In the genomic region with DNA sequence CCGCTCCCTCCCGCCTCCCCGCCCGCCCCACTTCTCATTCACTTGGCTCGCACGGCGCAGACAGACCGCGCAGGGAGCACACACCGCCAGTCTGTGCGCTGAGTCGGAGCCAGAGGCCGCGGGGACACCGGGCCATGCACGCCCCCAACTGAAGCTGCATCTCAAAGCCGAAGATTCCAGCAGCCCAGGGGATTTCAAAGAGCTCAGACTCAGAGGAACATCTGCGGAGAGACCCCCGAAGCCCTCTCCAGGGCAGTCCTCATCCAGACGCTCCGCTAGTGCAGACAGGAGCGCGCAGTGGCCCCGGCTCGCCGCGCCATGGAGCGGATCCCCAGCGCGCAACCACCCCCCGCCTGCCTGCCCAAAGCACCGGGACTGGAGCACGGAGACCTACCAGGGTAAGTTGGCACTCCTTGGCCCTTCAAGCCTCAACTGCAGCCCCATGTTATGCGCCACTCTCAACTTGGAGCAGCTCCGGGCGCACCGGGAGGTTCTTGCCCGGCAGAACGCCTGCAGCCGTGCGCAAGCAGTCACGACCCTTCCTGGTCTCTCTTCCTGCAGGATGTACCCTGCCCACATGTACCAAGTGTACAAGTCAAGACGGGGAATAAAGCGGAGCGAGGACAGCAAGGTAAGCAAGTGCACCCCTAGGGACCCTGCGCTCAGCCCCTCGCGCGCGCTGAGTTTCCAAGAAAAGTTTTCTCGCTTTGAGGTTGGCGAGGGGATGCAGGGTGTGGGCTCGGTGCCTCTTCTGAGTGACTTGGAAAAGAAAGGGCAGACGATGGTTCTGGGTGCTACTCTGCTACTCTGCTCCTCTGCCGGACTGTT, we compare ENCODE assay signal across 1 cellular context.
A peak's percentile ranks its signal among the peaks of the same experiment; 100 is the strongest.
TF ChIP-seq lines count a peak whose summit lies in the region.

A gene (plus strand): TSS at position 37 of the 828 bp plus-strand sequence. CDS start 282 bp downstream, at position 319.

TF ChIP-seq in H1, 55 proteins besides CTCF, POLR2A, EP300 and RAD21 (continued from another document):
- TF ChIP-seq, protein P1, sequence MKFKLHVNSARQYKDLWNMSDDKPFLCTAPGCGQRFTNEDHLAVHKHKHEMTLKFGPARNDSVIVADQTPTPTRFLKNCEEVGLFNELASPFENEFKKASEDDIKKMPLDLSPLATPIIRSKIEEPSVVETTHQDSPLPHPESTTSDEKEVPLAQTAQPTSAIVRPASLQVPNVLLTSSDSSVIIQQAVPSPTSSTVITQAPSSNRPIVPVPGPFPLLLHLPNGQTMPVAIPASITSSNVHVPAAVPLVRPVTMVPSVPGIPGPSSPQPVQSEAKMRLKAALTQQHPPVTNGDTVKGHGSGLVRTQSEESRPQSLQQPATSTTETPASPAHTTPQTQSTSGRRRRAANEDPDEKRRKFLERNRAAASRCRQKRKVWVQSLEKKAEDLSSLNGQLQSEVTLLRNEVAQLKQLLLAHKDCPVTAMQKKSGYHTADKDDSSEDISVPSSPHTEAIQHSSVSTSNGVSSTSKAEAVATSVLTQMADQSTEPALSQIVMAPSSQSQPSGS (IDR thresholded peaks at IDR 0.05; ENCODE audit: low read length), result no peak
- TF ChIP-seq TCF12 (IDR thresholded peaks at IDR 0.05; ENCODE audit: low read depth, low read length) (no peak), POU5F1 (IDR thresholded peaks at IDR 0.05; ENCODE audit: low read depth, low read length) (no peak), CBX5 (IDR thresholded peaks at IDR 0.05; ENCODE audit: low read depth, low read length) (no peak), KDM4A (IDR thresholded peaks at IDR 0.05; ENCODE audit: low read depth, low read length, severe bottlenecking) (peak; percentile 91), CHD1 (IDR thresholded peaks at IDR 0.05; ENCODE audit: low read depth, low read length) (no peak), SIX5 (IDR thresholded peaks at IDR 0.05; ENCODE audit: low read depth, low read length) (no peak), HDAC2 (IDR thresholded peaks at IDR 0.05; ENCODE audit: borderline replicate concordance in 1 of 2, low read depth in 2 of 2, low read length in 2 of 2) (no peak), YY1 (IDR thresholded peaks at IDR 0.05; ENCODE audit: low read depth, low read length) (no peak), EZH2 (IDR thresholded peaks at IDR 0.05; ENCODE audit: low read depth, low read length, severe bottlenecking) (peak; percentile 75), ASH2L (IDR thresholded peaks at IDR 0.05; ENCODE audit: low read length) (peak; percentile 75), MAFK (IDR thresholded peaks at IDR 0.05; ENCODE audit: low read depth, low read length) (no peak), SUZ12 (IDR thresholded peaks at IDR 0.05; ENCODE audit: low read length) (peak; percentile 72), JUN (IDR thresholded peaks at IDR 0.05; ENCODE audit: low read depth, low read length) (no peak), RBBP5 (IDR thresholded peaks at IDR 0.05; ENCODE audit: borderline replicate concordance, low read depth, low read length) (0 out of 2 replicates have a peak, but pooled peaks have one; percentile 27), SIRT6 (IDR thresholded peaks at IDR 0.05; ENCODE audit: low read length) (no peak)
- TF ChIP-seq, protein P2, sequence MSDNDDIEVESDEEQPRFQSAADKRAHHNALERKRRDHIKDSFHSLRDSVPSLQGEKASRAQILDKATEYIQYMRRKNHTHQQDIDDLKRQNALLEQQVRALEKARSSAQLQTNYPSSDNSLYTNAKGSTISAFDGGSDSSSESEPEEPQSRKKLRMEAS (IDR thresholded peaks at IDR 0.05), result no peak
- TF ChIP-seq, protein P3, sequence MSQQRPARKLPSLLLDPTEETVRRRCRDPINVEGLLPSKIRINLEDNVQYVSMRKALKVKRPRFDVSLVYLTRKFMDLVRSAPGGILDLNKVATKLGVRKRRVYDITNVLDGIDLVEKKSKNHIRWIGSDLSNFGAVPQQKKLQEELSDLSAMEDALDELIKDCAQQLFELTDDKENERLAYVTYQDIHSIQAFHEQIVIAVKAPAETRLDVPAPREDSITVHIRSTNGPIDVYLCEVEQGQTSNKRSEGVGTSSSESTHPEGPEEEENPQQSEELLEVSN (IDR thresholded peaks at IDR 0.05), result no peak; the same call in 1 of the 2 replicates
